9 cellular contexts compared by ENCODE assay signal in the genomic region with DNA sequence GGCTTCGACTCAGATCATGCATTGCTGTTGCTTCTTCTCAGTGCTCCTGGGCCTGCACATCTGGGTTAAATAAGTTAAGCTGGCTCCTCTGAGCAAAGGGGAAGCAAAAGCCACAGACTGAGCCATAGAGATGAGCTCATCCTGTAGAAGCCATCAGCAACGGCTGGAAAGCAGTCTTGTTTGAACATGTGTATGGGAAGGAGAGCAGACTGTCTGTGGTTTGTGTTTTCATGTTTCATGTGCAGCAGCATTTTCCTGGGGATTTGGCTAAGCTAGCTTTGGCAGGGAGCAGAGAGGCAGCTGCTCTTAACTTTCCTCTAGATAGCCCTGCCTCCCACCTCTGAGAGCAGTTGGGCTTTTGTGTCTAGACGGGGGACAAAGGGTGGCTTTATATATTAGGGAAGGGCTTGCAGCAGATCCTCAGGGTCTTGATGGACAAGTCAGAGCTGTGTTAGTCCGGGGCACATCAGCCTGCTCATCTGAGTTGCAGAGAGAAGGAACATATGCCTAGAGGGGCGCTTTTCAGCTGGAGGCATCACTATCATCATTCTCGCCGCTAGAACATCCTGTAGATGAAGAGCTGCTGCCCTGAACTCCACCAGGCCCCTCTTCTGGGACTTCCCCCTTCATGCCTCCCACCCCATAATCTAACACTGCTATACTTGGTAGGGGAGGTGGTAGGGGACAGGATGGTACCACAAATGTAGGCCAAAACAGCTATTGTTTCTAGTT. TPM values are rescaled to one million over a fixed set of nuclear protein-coding genes. Genes with fewer than 3 reads are reported as not detected.
DNase-seq lines count a peak whose midpoint lies in the region; ATAC-seq, FAIRE-seq and TF ChIP-seq lines count a peak whose summit lies in the region.
"Had no signal": no experiment of that assay in that cellular context is flagged by ENCODE, and none has a peak within 500 bp of the region (broad histone marks: within the 10 kb centered on the region; RNA-seq: fewer than 3 reads in every experiment).

No MANE protein-coding gene starts in this region.

- FAIRE-seq in D721Med (lab: Jason Lieb, UNC) = no peak
- FAIRE-seq: islet of Langerhans had no signal

- peak; percentile 85 for DNase-seq in AG08396 (ENCODE audit: low spot score)
- peak; percentile 19 for DNase-seq in RPMI8226
- DNase-seq in myocyte (ENCODE audit: low read depth) = peak; percentile 96
- DNase-seq in HuH-7 (ENCODE audit: low spot score) = no peak
- DNase-seq in D721Med (ENCODE audit: insufficient read length, low spot score) = no peak

- peak overlapping the region; percentile 69 for H3K27ac ChIP-seq in cingulate gyrus (ENCODE audit: low read depth, low read length)

- no peak for TF ChIP-seq CTCF in D721Med (IDR thresholded peaks at IDR 0.05; ENCODE audit: insufficient read depth, missing control alignments)

- ATAC-seq in GM18517 (IDR thresholded peaks at IDR 0.05; ENCODE audit: unreplicated experiment) = peak; percentile 87
- ATAC-seq in HG03045 (IDR thresholded peaks at IDR 0.05; ENCODE audit: unreplicated experiment) = peak; percentile 86

RNA-seq across cellular contexts. Expression of a gene that starts 14.9 kb away (rescaled TPM):
- total RNA-seq in myocyte = 14.6 and 19.4 TPM in 2 replicates
- 20.2 TPM for polyA plus RNA-seq in myocyte (2012)

RNA-seq across cellular contexts. Expression of a gene that starts 35.9 kb away (rescaled TPM):
- total RNA-seq in myocyte = 3.7 and 3.9 TPM in 2 replicates
- polyA plus RNA-seq in myocyte (2012) = 5.6 TPM

RNA-seq across cellular contexts. Expression of a gene that starts 36.7 kb away (rescaled TPM):
- 24.2 and 25.2 TPM in 2 replicates for total RNA-seq in myocyte
- polyA plus RNA-seq in myocyte (2012) = 43.7 TPM

RNA-seq across cellular contexts. Expression of a gene that starts 49.9 kb away (rescaled TPM):
- total RNA-seq in myocyte = 32.1 and 39.8 TPM in 2 replicates
- 29.9 TPM for polyA plus RNA-seq in myocyte (2012)

RNA-seq across cellular contexts. Expression of a gene that starts 50.1 kb away (rescaled TPM):
- 143 and 157 TPM in 2 replicates for total RNA-seq in myocyte
- polyA plus RNA-seq in myocyte (2012) = 158 TPM

Comparison
In these comparisons a context has a peak if more than half of its experiments do, and no peak if none do; other contexts are left out.
1. DNase-seq: peak in AG08396 (single experiment), RPMI8226 (single experiment) and myocyte (single experiment); none in HuH-7 (single experiment) and D721Med (single experiment).